Comparison of ENCODE assay signal across 16 cellular contexts in the genomic region with DNA sequence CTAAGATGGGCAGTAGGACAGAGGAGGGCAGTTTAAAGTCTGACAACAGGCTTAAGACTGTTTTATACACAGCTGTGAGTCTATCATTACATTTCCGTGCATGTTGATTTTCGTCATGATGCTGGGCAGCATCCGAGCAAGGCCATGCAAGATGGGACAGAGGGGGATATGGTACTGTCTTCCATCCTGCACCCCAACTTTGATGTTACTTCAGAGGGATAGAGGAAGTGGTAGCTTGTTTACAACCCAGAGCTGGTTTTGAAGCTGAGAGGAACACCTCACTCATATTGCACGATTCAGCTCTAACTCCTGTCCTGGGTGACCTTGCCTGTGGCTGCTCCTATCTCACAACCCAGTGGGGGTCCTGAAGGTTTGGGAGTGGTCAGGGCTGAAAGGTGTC. TPM values are rescaled to one million over a fixed set of nuclear protein-coding genes. Genes with fewer than 3 reads are reported as not detected.
DNase-seq lines count a peak whose midpoint lies in the region; ATAC-seq and TF ChIP-seq lines count a peak whose summit lies in the region.
"Had no signal": no experiment of that assay in that cellular context is flagged by ENCODE, and none has a peak within 500 bp of the region (broad histone marks: within the 10 kb centered on the region; RNA-seq: fewer than 3 reads in every experiment).

No MANE protein-coding gene starts in this region.

- TF ChIP-seq CTCF in dorsolateral prefrontal cortex (IDR thresholded peaks at IDR 0.05 in 54 of 56, conservative IDR thresholded peaks at IDR 0.05 in 2 of 56; ENCODE audit: low read depth in 1 of 56, partially characterized antibody in 56 of 56) (no peak), type B pancreatic cell (conservative IDR thresholded peaks at IDR 0.05) (no peak), H9 (conservative IDR thresholded peaks at IDR 0.05) (no peak)

- no peak overlapping the region for H2BK12ac ChIP-seq in H9 (ENCODE audit: insufficient read length, low read depth, low read length)

- peaks cover 9% of the 10 kb centered on the region; the same call in 1 of the 2 replicates for H3K79me2 ChIP-seq in H9 (ENCODE audit: insufficient read depth, low read length)

- WGBS in H9 (ENCODE audit: extremely low coverage, insufficient read length, low lambda C conversion rate) = no CpG with 5 or more reads among the region's 4 CpGs

- no peak overlapping the region for H2AFZ ChIP-seq in H9 (ENCODE audit: low read length)

- H2BK5ac ChIP-seq in H9 (ENCODE audit: insufficient read length, low read length) = no peak overlapping the region

- peak; percentile 38 for DNase-seq in activated naive CD4-positive, alpha-beta T cell treated with anti-CD3 and anti-CD28 coated beads for 36 hours
- DNase-seq in activated naive CD4-positive, alpha-beta T cell treated with Interleukin-2 at 50 U/mL for 16 hours = no peak
- DNase-seq in T-cell (peak in 24 of 34 experiments; percentile 24 to 74 (median 47)), dorsolateral prefrontal cortex (no peak), type B pancreatic cell (ENCODE audit: extremely low spot score, unreplicated experiment) (no peak), islet precursor cell (no peak), H9 (no peak)
- no peak for DNase-seq in activated effector memory CD4-positive, alpha-beta T cell treated with Interleukin-2 at 50 U/mL for 16 hours
- DNase-seq: ACHN; activated CD4-positive, alpha-beta T cell treated with anti-CD3 and anti-CD28 coated beads, Interleukin-2, amount 50 U/mL, for 1 hour; H7; NCI-H1048; NCI-H2227 treated with DMSO at 0.1 percent for 48 hours; pancreas; stimulated activated CD4-positive, alpha-beta T cell treated with anti-CD3 and anti-CD28 coated beads, Interleukin-12 subunit alpha, Interleukin-12 subunit beta, amount 100 ng/mL, for 4 hours; trophoblast cell had no signal

- H3K9ac ChIP-seq in H9 (ENCODE audit: extremely low read depth, insufficient read length, low read length) = no peak overlapping the region

- peaks cover 81% of the 10 kb centered on the region for H3K4me1 Mint-ChIP-seq in activated naive CD4-positive, alpha-beta T cell treated with anti-CD3 and anti-CD28 coated beads for 36 hours (ENCODE audit: low read depth)
- peaks cover 74 to 86% (median 85%) of the 10 kb centered on the region in 3 donors for H3K4me1 Mint-ChIP-seq in T-cell
- H3K4me1 Mint-ChIP-seq in type B pancreatic cell (ENCODE audit: unreplicated experiment) = peaks cover 28% of the 10 kb centered on the region
- H3K4me1 Mint-ChIP-seq in H9 = peaks cover 50 to 62% of the 10 kb centered on the region in 2 experiments

- H2AK5ac ChIP-seq in H9 (ENCODE audit: insufficient read length, low read length) = no peak overlapping the region

- CTCF ChIA-PET in activated naive CD4-positive, alpha-beta T cell treated with anti-CD3 and anti-CD28 coated beads for 36 hours (lab: Charles Lee) = interaction anchor here (0.9 to 4.7 kb wide), 8 partner anchors 16 to 142 kb away, joined by 3 to 46 read pairs (median 4); no protein-coding TSS in a partner anchor
- CTCF ChIA-PET in T-cell (lab: Charles Lee) = interaction anchor here (0.9 to 1.8 kb wide), 4 partner anchors 17 to 155 kb away, joined by 3 to 5 read pairs (median 3); no protein-coding TSS in a partner anchor

- peaks cover 12% of the 10 kb centered on the region for H3K23me2 ChIP-seq in H9 (ENCODE audit: insufficient read length, low read depth, low read length, poor library complexity, severe bottlenecking)

- no peak overlapping the region for H4K91ac ChIP-seq in H9 (ENCODE audit: insufficient read length, low read depth, low read length)

- H3K79me1 ChIP-seq in H9 (ENCODE audit: insufficient read depth, low read depth, low read length, poor library complexity, severe bottlenecking) = no peaks in the 10 kb centered on the region

- H3K27ac ChIP-seq in dorsolateral prefrontal cortex (peak overlapping the region in 47 of 59 donors; percentile 3 to 98 (median 62)), H9 (ENCODE audit: insufficient read length, low read depth, low read length) (no peak overlapping the region)

- no peaks in the 10 kb centered on the region for H3K27me3 ChIP-seq in dorsolateral prefrontal cortex
- H3K27me3 ChIP-seq in H9 (ENCODE audit: insufficient read depth, low read length) = no peaks in the 10 kb centered on the region
- H3K27me3 ChIP-seq: pancreas had no signal

- no peaks in the 10 kb centered on the region for H3K9me3 Mint-ChIP-seq in activated naive CD4-positive, alpha-beta T cell treated with anti-CD3 and anti-CD28 coated beads for 36 hours
- H3K9me3 Mint-ChIP-seq in T-cell (no peaks in the 10 kb centered on the region), type B pancreatic cell (peaks cover 3% of the 10 kb centered on the region), H9 (no peaks in the 10 kb centered on the region)

- H2BK20ac ChIP-seq in H9 (ENCODE audit: low read depth, low read length, poor library complexity, severe bottlenecking) = no peak overlapping the region

- H2BK15ac ChIP-seq in H9 (ENCODE audit: low read depth, low read length) = no peak overlapping the region

- no peaks in the 10 kb centered on the region for H3K9me3 ChIP-seq in H9 (ENCODE audit: control insufficient read depth, low read depth, low read length)
- H3K9me3 ChIP-seq: pancreas had no signal

- H3T11ph ChIP-seq in H9 (ENCODE audit: low read length) = no peak overlapping the region

- no peak overlapping the region for H3K4ac ChIP-seq in H9 (ENCODE audit: low read depth, low read length)

- H4K8ac ChIP-seq in H9 (replicated peaks; ENCODE audit: insufficient read length, low read depth, low read length) = no peak overlapping the region

- H3K36me3 Mint-ChIP-seq in activated naive CD4-positive, alpha-beta T cell treated with anti-CD3 and anti-CD28 coated beads for 36 hours (ENCODE audit: low read depth) = peaks cover 2% of the 10 kb centered on the region
- H3K36me3 Mint-ChIP-seq in T-cell (peaks cover 52% of the 10 kb centered on the region), type B pancreatic cell (no peaks in the 10 kb centered on the region), H9 (ENCODE audit: insufficient read depth in 1 of 3, low read depth in 3 of 3) (peaks cover 0 to 2% (median 0%) of the 10 kb centered on the region in 3 experiments; a peak in 1 of 7 replicates)

- no peak overlapping the region for H3K23ac ChIP-seq in H9 (ENCODE audit: insufficient read length, low read depth, low read length)

- H2BK120ac ChIP-seq in H9 (ENCODE audit: low read depth, low read length, poor library complexity, severe bottlenecking) = no peak overlapping the region

- intact Hi-C loops in activated naive CD4-positive, alpha-beta T cell treated with anti-CD3 and anti-CD28 coated beads for 36 hours (cut with micrococcal nuclease) = loop anchor here (1.0 to 2.0 kb wide), 3 partner anchors 12 to 114 kb away; no protein-coding TSS in a partner anchor
- intact Hi-C loops in dorsolateral prefrontal cortex (cut with DNase I) = loop anchor here in 1 of 2 donors (5.0 kb wide), 1 partner anchor 67 kb away; no protein-coding TSS in a partner anchor

- H3K27me3 Mint-ChIP-seq in activated naive CD4-positive, alpha-beta T cell treated with anti-CD3 and anti-CD28 coated beads for 36 hours (ENCODE audit: low read depth) = no peaks in the 10 kb centered on the region
- H3K27me3 Mint-ChIP-seq in T-cell (no peaks in the 10 kb centered on the region), type B pancreatic cell (peaks cover 10% of the 10 kb centered on the region), H9 (ENCODE audit: low read depth) (peaks cover 13% of the 10 kb centered on the region)

- no peak overlapping the region for H3K56ac ChIP-seq in H9 (ENCODE audit: insufficient read length, low read depth, low read length)

- POLR2A ChIA-PET in T-cell (lab: Charles Lee) = interaction anchor here (0.6 to 1.0 kb wide), 3 partner anchors 12 to 34 kb away, joined by 3 to 6 read pairs (median 5); no protein-coding TSS in a partner anchor

- no peak overlapping the region for H3K4me3 ChIP-seq in dorsolateral prefrontal cortex
- H3K4me3 ChIP-seq: pancreas had no signal

- ATAC-seq in T-cell (replicated peaks in 1 of 4) = peak; percentile 45 to 54 (median 50)

- H3K4me1 ChIP-seq in H9 (ENCODE audit: insufficient read depth, low read length) = peaks cover 8% of the 10 kb centered on the region; the same call in 1 of the 2 replicates
- H3K4me1 ChIP-seq: pancreas had no signal

- no peak overlapping the region for H3K4me2 ChIP-seq in H9 (ENCODE audit: insufficient read depth, insufficient read length, low read length)

- peak overlapping the region; percentile 45 for H3K4me3 Mint-ChIP-seq in activated naive CD4-positive, alpha-beta T cell treated with anti-CD3 and anti-CD28 coated beads for 36 hours
- H3K4me3 Mint-ChIP-seq in T-cell = peak overlapping the region; percentile 67 to 98 (median 97)
- H3K4me3 Mint-ChIP-seq in type B pancreatic cell = peak overlapping the region; percentile 32
- H3K4me3 Mint-ChIP-seq in H9 = no peak overlapping the region

- no peak overlapping the region for H3K14ac ChIP-seq in H9 (ENCODE audit: insufficient read depth, low read length)

- H3K18ac ChIP-seq in H9 (ENCODE audit: insufficient read length, low read depth, low read length) = no peak overlapping the region

- H4K5ac ChIP-seq in H9 (ENCODE audit: insufficient read length, low read depth, low read length) = no peak overlapping the region

- H3K27ac Mint-ChIP-seq in activated naive CD4-positive, alpha-beta T cell treated with anti-CD3 and anti-CD28 coated beads for 36 hours = peak overlapping the region; percentile 85
- H3K27ac Mint-ChIP-seq in T-cell (peak overlapping the region; percentile 93 to 96), type B pancreatic cell (no peak overlapping the region), H9 (no peak overlapping the region)

- H4K20me1 ChIP-seq in H9 (ENCODE audit: control insufficient read depth, insufficient read depth, insufficient read length) = no peaks in the 10 kb centered on the region

RNA-seq across cellular contexts. Expression of a gene that starts 3.0 kb away (rescaled TPM):
- 10 to 100 TPM; 66.8 to 67.2 TPM for total RNA-seq in activated naive CD4-positive, alpha-beta T cell treated with anti-CD3 and anti-CD28 coated beads for 36 hours
- 100 to 1,000 TPM; 361 to 422 (median 392) TPM for total RNA-seq in T-cell
- 100 to 1,000 TPM; 181 to 321 (median 250) TPM for total RNA-seq in dorsolateral prefrontal cortex
- 39.0 and 62.6 TPM in 2 replicates for total RNA-seq in type B pancreatic cell (ENCODE audit: low replicate concordance)
- total RNA-seq in H9 (2021) = 64.4 and 68.3 TPM in 2 replicates

Comparison
In these comparisons a context has a peak if more than half of its experiments do, and no peak if none do; other contexts are left out.
1. DNase-seq: peak in activated naive CD4-positive, alpha-beta T cell treated with anti-CD3 and anti-CD28 coated beads for 36 hours (single experiment) and T-cell (24 of 34); none in activated naive CD4-positive, alpha-beta T cell treated with Interleukin-2 at 50 U/mL for 16 hours (single experiment), dorsolateral prefrontal cortex (0 of 10), type B pancreatic cell (single experiment), activated effector memory CD4-positive, alpha-beta T cell treated with Interleukin-2 at 50 U/mL for 16 hours (single experiment), islet precursor cell (single experiment) and H9 (single experiment).
2. H3K27ac Mint-ChIP-seq: peak in activated naive CD4-positive, alpha-beta T cell treated with anti-CD3 and anti-CD28 coated beads for 36 hours (single experiment) and T-cell (2 of 2); none in type B pancreatic cell (single experiment) and H9 (0 of 3).
3. H3K4me3 Mint-ChIP-seq: peak in activated naive CD4-positive, alpha-beta T cell treated with anti-CD3 and anti-CD28 coated beads for 36 hours (single experiment), T-cell (3 of 3) and type B pancreatic cell (single experiment); none in H9 (0 of 2).